ENCODE assay signal across 25 cellular contexts in genomic region chr5:39696672-39697398, GRCh38.
DNase-seq lines count a peak whose midpoint lies in the region; ATAC-seq, FAIRE-seq and TF ChIP-seq lines count a peak whose summit lies in the region.
"Had no signal": no experiment of that assay in that cellular context is flagged by ENCODE, and none has a peak within 500 bp of the region (broad histone marks: within the 10 kb centered on the region; RNA-seq: fewer than 3 reads in every experiment).

No MANE protein-coding gene starts in this region.

- no peaks in the 10 kb centered on the region for H3K27me3 Mint-ChIP-seq in nephron (ENCODE audit: low read depth)
- H3K27me3 Mint-ChIP-seq in naive thymus-derived CD4-positive, alpha-beta T cell, result peaks cover 2 to 23% (median 13%) of the 10 kb centered on the region in 5 donors

- no peak overlapping the region for H3K4me3 Mint-ChIP-seq in nephron
- H3K4me3 Mint-ChIP-seq in naive thymus-derived CD4-positive, alpha-beta T cell, result no peak overlapping the region
- H3K4me3 Mint-ChIP-seq: CD4-positive, CD25-positive, alpha-beta regulatory T cell; H9; HFFc6 had no signal

- POLR2A ChIA-PET in naive thymus-derived CD4-positive, alpha-beta T cell (lab: Charles Lee), result no interaction called here

- TF ChIP-seq CTCF in hepatocyte (IDR thresholded peaks at IDR 0.05; ENCODE audit: poor library complexity), result no peak
- no peak for TF ChIP-seq CTCF in nephron (IDR thresholded peaks at IDR 0.05; ENCODE audit: unreplicated experiment in 3 of 3)

- peak overlapping the region; percentile 57 to 94 (median 82) for H3K27ac Mint-ChIP-seq in nephron
- no peak overlapping the region for H3K27ac Mint-ChIP-seq in naive thymus-derived CD4-positive, alpha-beta T cell
- H3K27ac Mint-ChIP-seq: CD4-positive, CD25-positive, alpha-beta regulatory T cell; H9; HFFc6 had no signal

- peaks cover 32% of the 10 kb centered on the region for H3K4me1 ChIP-seq in hepatocyte (ENCODE audit: insufficient read depth)
- no peaks in the 10 kb centered on the region for H3K4me1 ChIP-seq in naive thymus-derived CD4-positive, alpha-beta T cell (ENCODE audit: control insufficient read depth in 2 of 2, insufficient read depth in 2 of 2, low read length in 2 of 2)
- H3K4me1 ChIP-seq: BLaER1, SJCRH30 had no signal

- H3K9me3 ChIP-seq in hepatocyte (ENCODE audit: low read depth), result no peaks in the 10 kb centered on the region
- H3K9me3 ChIP-seq in naive thymus-derived CD4-positive, alpha-beta T cell (ENCODE audit: control insufficient read depth in 2 of 3, low read length in 3 of 3), result no peaks in the 10 kb centered on the region
- H3K9me3 ChIP-seq: BLaER1, MG63, SJCRH30 had no signal

- H3K27ac ChIP-seq in hepatocyte, result peak overlapping the region; percentile 35
- no peak overlapping the region for H3K27ac ChIP-seq in naive thymus-derived CD4-positive, alpha-beta T cell (ENCODE audit: low read depth, low read length)
- H3K27ac ChIP-seq: BLaER1, GM23248, HL-60, PC-9, SJCRH30 had no signal

- DNase-seq in EL (peak; percentile 13), hepatocyte (ENCODE audit: low spot score) (no peak)
- DNase-seq in activated effector memory CD4-positive, alpha-beta T cell treated with Interleukin-2 at 50 U/mL for 16 hours, result no peak
- DNase-seq in naive thymus-derived CD4-positive, alpha-beta T cell, result no peak
- DNase-seq in stimulated activated naive CD4-positive, alpha-beta T cell treated with Interleukin-2 at 50 U/mL for 16 hours (lab: John Stamatoyannopoulos, UW), result no peak
- DNase-seq: CD4-positive, CD25-positive, alpha-beta regulatory T cell; GM23248; H9; HFFc6; MG63; NCI-H1105 treated with DMSO at 0.1 percent for 48 hours; NCI-H146; NCI-H1930; NCI-H526 treated with DMSO at 0.1 percent for 48 hours; PC-9; SJCRH30 had no signal

- no peaks in the 10 kb centered on the region for H3K9me2 ChIP-seq in hepatocyte (replicated peaks; ENCODE audit: insufficient read depth)

- no peaks in the 10 kb centered on the region for H3K27me3 ChIP-seq in hepatocyte
- no peaks in the 10 kb centered on the region for H3K27me3 ChIP-seq in naive thymus-derived CD4-positive, alpha-beta T cell (ENCODE audit: control insufficient read depth in 2 of 2, insufficient read depth in 2 of 2, low read length in 2 of 2)
- H3K27me3 ChIP-seq: BLaER1, MG63, SJCRH30 had no signal

- peak overlapping the region; percentile 15 for H3K4me2 ChIP-seq in hepatocyte
- H3K4me2 ChIP-seq: BLaER1, PC-9 had no signal

- H2AFZ ChIP-seq in hepatocyte, result no peak overlapping the region
- H2AFZ ChIP-seq: GM23248, PC-9 had no signal

- intact Hi-C loops in naive thymus-derived CD4-positive, alpha-beta T cell (cut with micrococcal nuclease), result no loop called here

- no peaks in the 10 kb centered on the region for H3K4me1 Mint-ChIP-seq in nephron
- no peaks in the 10 kb centered on the region for H3K4me1 Mint-ChIP-seq in naive thymus-derived CD4-positive, alpha-beta T cell
- H3K4me1 Mint-ChIP-seq: CD4-positive, CD25-positive, alpha-beta regulatory T cell; H9 had no signal

- FAIRE-seq in TTC549 (lab: Jason Lieb, UNC), result peak; percentile 98
- FAIRE-seq: D721Med, GM18507 had no signal

- H4K20me1 ChIP-seq in hepatocyte (ENCODE audit: insufficient read depth, poor library complexity, severe bottlenecking), result no peaks in the 10 kb centered on the region
- H4K20me1 ChIP-seq: BLaER1 had no signal

- H3K9me3 Mint-ChIP-seq in nephron, result no peaks in the 10 kb centered on the region
- peaks cover 0 to 2% (median 0%) of the 10 kb centered on the region in 11 donors for H3K9me3 Mint-ChIP-seq in naive thymus-derived CD4-positive, alpha-beta T cell
- H3K9me3 Mint-ChIP-seq: H9, HFFc6 had no signal

- CTCF ChIA-PET in naive thymus-derived CD4-positive, alpha-beta T cell (lab: Charles Lee), result no interaction called here

- H3K79me2 ChIP-seq in hepatocyte, result no peaks in the 10 kb centered on the region

- WGBS in hepatocyte (ENCODE audit: low lambda C conversion rate, missing lambda C conversion rate), result 7% methylated on average over 1 of the region's 1 CpG

- no peaks in the 10 kb centered on the region for H3K36me3 ChIP-seq in hepatocyte (replicated peaks; ENCODE audit: insufficient read depth, low read depth)
- H3K36me3 ChIP-seq in naive thymus-derived CD4-positive, alpha-beta T cell (ENCODE audit: control insufficient read depth in 2 of 3, insufficient read depth in 3 of 3, low read length in 3 of 3), result no peaks in the 10 kb centered on the region
- H3K36me3 ChIP-seq: BLaER1, MG63, SJCRH30 had no signal

- ATAC-seq in naive thymus-derived CD4-positive, alpha-beta T cell, result no peak
- no peak for ATAC-seq in GM18511 (IDR thresholded peaks at IDR 0.05; ENCODE audit: unreplicated experiment)
- ATAC-seq: Right ventricle myocardium inferior, SK-N-SH treated with all-trans-retinoic acid at 6 μM for 48 hours had no signal

- H3K36me3 Mint-ChIP-seq in nephron (ENCODE audit: low read depth), result no peaks in the 10 kb centered on the region
- no peaks in the 10 kb centered on the region for H3K36me3 Mint-ChIP-seq in naive thymus-derived CD4-positive, alpha-beta T cell
- H3K36me3 Mint-ChIP-seq: CD4-positive, CD25-positive, alpha-beta regulatory T cell had no signal

- H3K4me3 ChIP-seq in hepatocyte, result no peak overlapping the region
- H3K4me3 ChIP-seq in naive thymus-derived CD4-positive, alpha-beta T cell (ENCODE audit: low read length), result no peak overlapping the region
- H3K4me3 ChIP-seq: BLaER1, GM23248, MG63, PC-9, SJCRH30 had no signal

Comparison
In these comparisons a context has a peak if more than half of its experiments do, and no peak if none do; other contexts are left out.
1. H3K27ac Mint-ChIP-seq: peak in nephron (3 of 3); none in naive thymus-derived CD4-positive, alpha-beta T cell (0 of 9).